Comparison of ENCODE assay signal across 23 cellular contexts in genomic region chr7:40356871-40357676, GRCh38.
DNase-seq lines count a peak whose midpoint lies in the region; ATAC-seq and TF ChIP-seq lines count a peak whose summit lies in the region.
"Had no signal": no experiment of that assay in that cellular context is flagged by ENCODE, and none has a peak within 500 bp of the region (broad histone marks: within the 10 kb centered on the region; RNA-seq: fewer than 3 reads in every experiment).

No MANE protein-coding gene starts in this region.

- TF ChIP-seq CTCF in AG10803 (conservative IDR thresholded peaks at IDR 0.05; ENCODE audit: low read length) (no peak), cardiac fibroblast (IDR thresholded peaks at IDR 0.05; ENCODE audit: low read depth, low read length) (no peak), prostate gland (IDR thresholded peaks at IDR 0.05) (no peak)

- 86% methylated on average over 6 of the region's 6 CpGs for WGBS in prostate gland

- intact Hi-C loops in prostate gland (cut with DNase I) = no loop called here

- DNase-seq in AG10803 (ENCODE audit: low read depth) (peak; percentile 48), M059J (ENCODE audit: low read depth) (peak; percentile 34), cardiac fibroblast (ENCODE audit: low read depth in 2 of 2) (peak; percentile 14 to 40), myocyte (ENCODE audit: low read depth) (peak; percentile 40), activated gamma-delta T cell treated with Interleukin-2 at 50 U/mL for 16 hours (no peak), prostate gland (ENCODE audit: low spot score) (no peak)
- DNase-seq: activated CD8-positive, alpha-beta T cell treated with anti-CD3 and anti-CD28 coated beads for 36 hours; activated gamma-delta T cell; activated T-cell treated with anti-CD3 and anti-CD28 coated beads for 4 hours; amygdala; KG1; kidney glomerular epithelial cell; MV-4-11; naive B cell; NCI-H1694; NCI-H2171; NCI-H526 treated with DMSO at 0.1 percent for 48 hours; nucleus accumbens; SHP77 had no signal

- no peaks in the 10 kb centered on the region for H3K27me3 ChIP-seq in prostate gland (replicated peaks; ENCODE audit: insufficient read depth)

- ATAC-seq in HG03139 (IDR thresholded peaks at IDR 0.05; ENCODE audit: unreplicated experiment) (no peak), GM21526 (IDR thresholded peaks at IDR 0.05; ENCODE audit: low FRiP score, unreplicated experiment) (no peak)
- ATAC-seq: A549; activated CD8-positive, alpha-beta T cell treated with anti-CD3 and anti-CD28 coated beads for 36 hours had no signal

- no peak overlapping the region for H3K4me3 ChIP-seq in AG10803 (ENCODE audit: low read length)
- H3K4me3 ChIP-seq in cardiac fibroblast (replicated peaks in 1 of 2; ENCODE audit: low read depth in 2 of 2, low read length in 2 of 2) = no peak overlapping the region
- no peak overlapping the region for H3K4me3 ChIP-seq in prostate gland
- H3K4me3 ChIP-seq: A549 had no signal

- TF ChIP-seq POLR2A in prostate gland (IDR thresholded peaks at IDR 0.05) = no peak

- H3K9me3 ChIP-seq in prostate gland = no peaks in the 10 kb centered on the region
- H3K9me3 ChIP-seq: A549 had no signal

- H3K27ac ChIP-seq in prostate gland = no peak overlapping the region
- H3K27ac ChIP-seq: A549, C4-2B had no signal

- no peaks in the 10 kb centered on the region for H3K36me3 ChIP-seq in prostate gland

- H3K4me1 ChIP-seq in prostate gland (replicated peaks) = no peaks in the 10 kb centered on the region
- H3K4me1 ChIP-seq: A549 had no signal

Comparison
In these comparisons a context has a peak if more than half of its experiments do, and no peak if none do; other contexts are left out.
1. DNase-seq: peak in AG10803 (single experiment), M059J (single experiment), cardiac fibroblast (2 of 2) and myocyte (single experiment); none in activated gamma-delta T cell treated with Interleukin-2 at 50 U/mL for 16 hours (single experiment) and prostate gland (single experiment).